Comparison of ENCODE assay signal across 12 cellular contexts in the genomic region with DNA sequence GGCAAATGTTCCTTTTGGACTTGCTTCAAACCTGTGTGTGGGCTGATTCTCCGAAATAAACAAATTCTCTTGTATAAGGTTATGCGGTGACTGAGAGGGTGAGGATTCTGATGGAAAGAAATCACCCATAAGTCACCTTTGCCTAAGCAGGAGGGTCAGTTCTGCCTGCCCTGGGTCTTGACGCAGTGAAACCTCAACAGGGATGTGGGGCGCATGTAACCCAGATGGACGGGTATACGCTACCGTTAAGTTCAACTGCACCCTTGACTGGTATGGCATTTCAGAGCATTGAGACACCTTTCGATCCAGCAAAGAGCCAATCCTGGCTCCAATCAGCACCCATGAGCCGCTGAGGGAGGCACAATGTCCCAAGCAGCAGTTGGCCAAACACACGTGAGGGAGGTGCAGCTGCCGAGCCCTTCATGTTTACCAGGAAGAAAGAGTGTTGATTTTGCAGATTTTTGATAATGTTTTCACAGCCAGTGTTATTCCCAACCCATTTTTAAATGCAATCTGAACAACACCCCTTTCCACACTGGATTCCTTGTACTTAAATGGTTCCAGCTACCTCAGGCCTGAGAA. TPM values are rescaled to one million over a fixed set of nuclear protein-coding genes. Genes with fewer than 3 reads are reported as not detected.
DNase-seq lines count a peak whose midpoint lies in the region; ATAC-seq and TF ChIP-seq lines count a peak whose summit lies in the region.
"Had no signal": no experiment of that assay in that cellular context is flagged by ENCODE, and none has a peak within 500 bp of the region (broad histone marks: within the 10 kb centered on the region; RNA-seq: fewer than 3 reads in every experiment).

No MANE protein-coding gene starts in this region.

- 79% methylated on average over 11 of the region's 11 CpGs for WGBS in hepatocyte (ENCODE audit: low lambda C conversion rate, missing lambda C conversion rate)
- WGBS in psoas muscle, 3 donors, result 61 to 82% (median 61%) methylated on average over 11 of the region's 11 CpGs
- WGBS in aorta, 2 donors, result 32 to 37% methylated on average over 11 of the region's 11 CpGs

- ATAC-seq in left cardiac atrium (no peak), Right ventricle myocardium inferior (no peak), psoas muscle (peak; percentile 27 to 58 (median 42)), aorta (ENCODE audit: low FRiP score) (no peak), GM18511 (IDR thresholded peaks at IDR 0.05; ENCODE audit: unreplicated experiment) (no peak)

- intact Hi-C loops in left cardiac atrium (cut with DNase I), result no loop called here
- intact Hi-C loops in Right ventricle myocardium inferior (cut with DNase I), result loop anchor here (5.0 kb wide), 1 partner anchor 36 kb away; no protein-coding TSS in a partner anchor
- intact Hi-C loops in psoas muscle (cut with DNase I), result loop anchor here in 1 of 2 donors (5.0 kb wide), 1 partner anchor 36 kb away; no protein-coding TSS in a partner anchor
- intact Hi-C loops in aorta (cut with DNase I), result loop anchor here in 1 of 2 donors (5.0 kb wide), 1 partner anchor 36 kb away; no protein-coding TSS in a partner anchor

- no peaks in the 10 kb centered on the region for H3K9me2 ChIP-seq in hepatocyte (replicated peaks; ENCODE audit: insufficient read depth)

- H2AFZ ChIP-seq in hepatocyte, result no peak overlapping the region

- H3K36me3 ChIP-seq in hepatocyte (replicated peaks; ENCODE audit: insufficient read depth, low read depth), result no peaks in the 10 kb centered on the region
- no peaks in the 10 kb centered on the region for H3K36me3 ChIP-seq in psoas muscle (ENCODE audit: insufficient read depth in 1 of 2, low read depth in 1 of 2)
- peaks cover 0 to 2% of the 10 kb centered on the region in 2 donors for H3K36me3 ChIP-seq in aorta (ENCODE audit: control insufficient read depth in 1 of 2, insufficient read depth in 2 of 2, low read length in 1 of 2)

- no peak for TF ChIP-seq CTCF in hepatocyte (IDR thresholded peaks at IDR 0.05; ENCODE audit: poor library complexity)
- TF ChIP-seq CTCF in psoas muscle (IDR thresholded peaks at IDR 0.05), result no peak

- peak; percentile 36 for DNase-seq in left cardiac atrium
- DNase-seq in Right ventricle myocardium inferior (ENCODE audit: missing footprints), result no peak
- peak; percentile 26 for DNase-seq in hepatocyte (ENCODE audit: low spot score)
- no peak for DNase-seq in psoas muscle
- no peak for DNase-seq in aorta
- DNase-seq in LoVo (ENCODE audit: low spot score), result no peak
- no peak for DNase-seq in pons (ENCODE audit: low spot score)
- DNase-seq: Calu3; NCI-H2227 treated with DMSO at 0.1 percent for 48 hours; posterior cingulate gyrus; stimulated activated CD4-positive, alpha-beta T cell treated with anti-CD3 and anti-CD28 coated beads, Interleukin-4, amount 100 ng/mL, for 1 hour had no signal

- H3K27me3 ChIP-seq in hepatocyte, result no peaks in the 10 kb centered on the region
- no peaks in the 10 kb centered on the region for H3K27me3 ChIP-seq in psoas muscle (ENCODE audit: insufficient read depth in 3 of 3, low read length in 2 of 3)
- H3K27me3 ChIP-seq in aorta (ENCODE audit: control insufficient read depth in 1 of 2, insufficient read depth in 2 of 2, low read length in 1 of 2), result no peaks in the 10 kb centered on the region

- H3K27ac ChIP-seq in hepatocyte (peak overlapping the region; percentile 50), psoas muscle (peak overlapping the region; percentile 66), aorta (ENCODE audit: low read depth in 1 of 2, low read length in 2 of 2) (peak overlapping the region; percentile 54 to 77)

- H3K4me3 ChIP-seq in hepatocyte (no peak overlapping the region), psoas muscle (no peak overlapping the region), aorta (ENCODE audit: low read length in 2 of 2) (no peak overlapping the region)

- no peaks in the 10 kb centered on the region for H4K20me1 ChIP-seq in hepatocyte (ENCODE audit: insufficient read depth, poor library complexity, severe bottlenecking)

- no peak overlapping the region for H3K4me2 ChIP-seq in hepatocyte

- peaks cover 21% of the 10 kb centered on the region for H3K4me1 ChIP-seq in hepatocyte (ENCODE audit: insufficient read depth)
- peaks cover 67% of the 10 kb centered on the region for H3K4me1 ChIP-seq in psoas muscle
- peaks cover 7 to 12% of the 10 kb centered on the region in 2 donors for H3K4me1 ChIP-seq in aorta (ENCODE audit: control insufficient read depth in 1 of 2, insufficient read depth in 2 of 2, low read length in 2 of 2)

- H3K79me2 ChIP-seq in hepatocyte, result peaks cover 74% of the 10 kb centered on the region

- H3K9me3 ChIP-seq in hepatocyte (ENCODE audit: low read depth) (no peaks in the 10 kb centered on the region), psoas muscle (no peaks in the 10 kb centered on the region), aorta (ENCODE audit: control insufficient read depth, low read length) (no peaks in the 10 kb centered on the region)

RNA-seq across cellular contexts. Expression of a gene that starts 48.1 kb away (rescaled TPM):
- total RNA-seq in left cardiac atrium (100 to 1,000 TPM; 465 to 617 TPM), Right ventricle myocardium inferior (666 TPM), hepatocyte (33.1 and 40.2 TPM in 2 replicates), psoas muscle (100 to 1,000 TPM in 3 of 4 donors, 10 to 100 TPM in 1; 71.1 to 306 (median 160) TPM), aorta (1,000 to 10,000 TPM in 1 of 2 donors, 100 to 1,000 TPM in 1; 591 to 1,478 TPM)
- polyA plus RNA-seq in hepatocyte (17.0 and 18.2 TPM in 2 replicates), psoas muscle (100 to 1,000 TPM in 2 of 3 donors, 10 to 100 TPM in 1; 17.3 to 270 (median 121) TPM), aorta (100 to 1,000 TPM; 371 to 372 TPM)

Comparison
In these comparisons a context has a peak if more than half of its experiments do, and no peak if none do; other contexts are left out.
1. DNase-seq: peak in left cardiac atrium (single experiment) and hepatocyte (single experiment); none in Right ventricle myocardium inferior (single experiment), psoas muscle (0 of 2), aorta (0 of 2), LoVo (single experiment) and pons (single experiment).
2. ATAC-seq: peak in psoas muscle (4 of 4); none in left cardiac atrium (0 of 2), Right ventricle myocardium inferior (single experiment), aorta (single experiment) and GM18511 (single experiment).
3. Peak in every context shown above with its lines, with median percentiles within 50 percentile points of each other: H3K27ac ChIP-seq.